Comparison of ENCODE assay signal across 8 cellular contexts in the genomic region with DNA sequence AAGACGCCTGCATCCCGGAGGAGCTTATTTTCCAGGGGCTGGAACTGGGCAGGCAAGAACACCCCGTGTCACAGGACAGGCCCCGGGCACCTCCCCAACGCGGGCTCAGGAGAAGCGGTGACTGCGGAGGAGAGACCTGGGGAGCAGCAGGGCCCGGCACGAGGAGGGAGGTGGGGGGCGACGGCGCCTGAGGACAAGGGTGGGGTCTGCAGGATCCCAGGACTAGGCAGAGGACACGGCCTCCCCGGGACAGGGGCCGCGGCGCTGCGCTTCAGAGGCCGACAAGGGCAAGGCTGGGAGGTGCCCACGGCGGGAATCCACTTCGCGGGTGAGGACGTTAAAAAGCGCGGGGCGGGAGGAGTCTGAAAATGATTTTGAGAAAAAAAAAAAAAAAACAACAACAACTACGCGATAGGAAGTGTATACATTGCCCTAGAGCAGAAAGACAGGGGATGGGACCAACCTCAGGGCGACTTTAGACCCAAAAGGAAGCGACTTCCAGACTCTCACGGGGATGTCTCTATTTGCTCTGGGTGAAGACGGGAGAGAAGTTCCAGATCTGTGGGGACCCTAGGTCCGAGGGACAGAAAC. TPM values are rescaled to one million over a fixed set of nuclear protein-coding genes. Genes with fewer than 3 reads are reported as not detected.
DNase-seq lines count a peak whose midpoint lies in the region; ATAC-seq and TF ChIP-seq lines count a peak whose summit lies in the region.

No MANE protein-coding gene starts in this region.

- no peaks in the 10 kb centered on the region for H3K27me3 ChIP-seq in NT2/D1 (ENCODE audit: insufficient read depth, insufficient read length)
- H3K27me3 ChIP-seq in heart left ventricle: no peaks in the 10 kb centered on the region
- no peaks in the 10 kb centered on the region for H3K27me3 ChIP-seq in prostate gland (replicated peaks; ENCODE audit: insufficient read depth)

- POLR2A ChIA-PET in HEK293T (lab: Yijun Ruan, JAX): no interaction called here

- TF ChIP-seq POLR2A in heart left ventricle (IDR thresholded peaks at IDR 0.05): no peak
- no peak for TF ChIP-seq POLR2A in prostate gland (IDR thresholded peaks at IDR 0.05)

- H3K9me3 ChIP-seq in ES-I3 (ENCODE audit: control insufficient read depth, insufficient read depth, low read length) (no peaks in the 10 kb centered on the region), NT2/D1 (ENCODE audit: insufficient read depth, low read length) (no peaks in the 10 kb centered on the region; the same call in 1 of the 2 replicates), heart left ventricle (no peaks in the 10 kb centered on the region), prostate gland (no peaks in the 10 kb centered on the region)

- H3K4me1 ChIP-seq in ES-I3 (ENCODE audit: insufficient read depth, low read length): peaks cover 3% of the 10 kb centered on the region; the same call in 1 of the 2 replicates
- H3K4me1 ChIP-seq in NT2/D1 (ENCODE audit: insufficient read depth, insufficient read length): no peaks in the 10 kb centered on the region
- H3K4me1 ChIP-seq in heart left ventricle: peaks cover 0 to 31% (median 12%) of the 10 kb centered on the region in 12 donors
- no peaks in the 10 kb centered on the region for H3K4me1 ChIP-seq in prostate gland (replicated peaks)

- intact Hi-C loops in heart left ventricle (cut with DNase I): loop anchor here in 7 of 10 donors (1.0 to 10.0 kb wide), 8 partner anchors 42 to 677 kb away; a partner anchor contains a TSS
- intact Hi-C loops in prostate gland (cut with DNase I): loop anchor here (2.0 to 5.0 kb wide), 3 partner anchors 45 to 88 kb away; a partner anchor contains a TSS

- peak; percentile 6 for DNase-seq in HEK293T (ENCODE audit: extremely low spot score)
- no peak for DNase-seq in NT2/D1 (ENCODE audit: low read depth, low spot score)
- peak; percentile 43 for DNase-seq in activated naive CD4-positive, alpha-beta T cell treated with anti-CD3 and anti-CD28 coated beads, Interleukin-2, amount 50 U/mL, for 16 hours
- peak; percentile 29 to 69 (median 49) for DNase-seq in heart left ventricle
- DNase-seq in prostate gland (ENCODE audit: low spot score): peak; percentile 33
- DNase-seq in NCI-H510A (lab: John Stamatoyannopoulos, UW): no peak
- DNase-seq in hepatic stellate cell (ENCODE audit: low spot score): no peak

- CTCF ChIA-PET in HEK293T (lab: Yijun Ruan, JAX): no interaction called here

- H3K4me3 ChIP-seq in NT2/D1 (ENCODE audit: insufficient read length, low read depth) (peak overlapping the region; percentile 84), heart left ventricle (peak overlapping the region; percentile 52 to 92 (median 70)), prostate gland (peak overlapping the region; percentile 40 to 53)

- WGBS in heart left ventricle, 4 donors: 0% methylated on average over 34 to 35 of the region's 35 CpGs
- WGBS in prostate gland: under 1% methylated on average over 35 of the region's 35 CpGs

- H3K9ac ChIP-seq in ES-I3 (ENCODE audit: low read depth, low read length) (peak overlapping the region; percentile 97), NT2/D1 (ENCODE audit: insufficient read length, low read depth) (peak overlapping the region; percentile 92)

- peak; percentile 27 to 59 (median 52) for ATAC-seq in heart left ventricle

- TF ChIP-seq CTCF in heart left ventricle (IDR thresholded peaks at IDR 0.05): no peak
- TF ChIP-seq CTCF in prostate gland (IDR thresholded peaks at IDR 0.05): no peak

- H3K27ac ChIP-seq in heart left ventricle (peak overlapping the region; percentile 67 to 97 (median 90)), prostate gland (peak overlapping the region; percentile 92 to 93)

- H3K36me3 ChIP-seq in ES-I3 (ENCODE audit: insufficient read depth, low read length): no peaks in the 10 kb centered on the region
- peaks cover 14% of the 10 kb centered on the region for H3K36me3 ChIP-seq in NT2/D1 (ENCODE audit: insufficient read depth, insufficient read length, low read length)
- H3K36me3 ChIP-seq in heart left ventricle: peaks cover 0 to 4% (median 0%) of the 10 kb centered on the region in 9 donors
- H3K36me3 ChIP-seq in prostate gland: no peaks in the 10 kb centered on the region

TF ChIP-seq in HEK293T, 16 proteins besides CTCF, POLR2A, EP300 and RAD21:
- no peak for TF ChIP-seq NFRKB (IDR thresholded peaks at IDR 0.05)
- TF ChIP-seq L3MBTL2 (conservative IDR thresholded peaks at IDR 0.05): 0 out of 2 replicates have a peak, but pooled peaks have one; percentile 9

RNA-seq across cellular contexts. Expression of a gene that starts 44.9 kb away (rescaled TPM):
- total RNA-seq in heart left ventricle: 10 to 100 TPM in 2 of 9 donors, 1 to 10 TPM in 7; 3.8 to 12.6 (median 6.9) TPM
- polyA plus RNA-seq in heart left ventricle: 1 to 10 TPM; 4.8 TPM
- 10 to 100 TPM; 12.0 to 15.3 TPM for total RNA-seq in prostate gland

RNA-seq across cellular contexts. Expression of a gene that starts 51.7 kb away (rescaled TPM):
- total RNA-seq in heart left ventricle (10 to 100 TPM in 8 of 9 donors, 1 to 10 TPM in 1; 9.5 to 23.4 (median 18.4) TPM), prostate gland (10 to 100 TPM; 36.3 to 62.1 TPM)
- 10 to 100 TPM; 13.2 to 25.7 TPM for polyA plus RNA-seq in heart left ventricle

Comparison
In these comparisons a context has a peak if more than half of its experiments do, and no peak if none do; other contexts are left out.
1. DNase-seq: peak in HEK293T (single experiment), activated naive CD4-positive, alpha-beta T cell treated with anti-CD3 and anti-CD28 coated beads, Interleukin-2, amount 50 U/mL, for 16 hours (single experiment), heart left ventricle (5 of 5) and prostate gland (single experiment); none in NT2/D1 (single experiment), NCI-H510A (single experiment) and hepatic stellate cell (single experiment).
2. Peak in every context shown above with its lines, with median percentiles within 50 percentile points of each other: H3K4me3 ChIP-seq.